Comparison of ENCODE assay signal across 8 cellular contexts in genomic region chr6:150813319-150813992, GRCh38. TPM values are rescaled to one million over a fixed set of nuclear protein-coding genes. Genes with fewer than 3 reads are reported as not detected.
A peak's percentile ranks its signal among the peaks of the same experiment; 100 is the strongest.
DNase-seq lines count a peak whose midpoint lies in the region; ATAC-seq and TF ChIP-seq lines count a peak whose summit lies in the region.

No MANE protein-coding gene starts in this region.

- H3K14ac ChIP-seq in neuronal stem cell (ENCODE audit: low read length) = no peak overlapping the region

- H2AFZ ChIP-seq in neuronal stem cell (ENCODE audit: low read length) = no peak overlapping the region

- no peaks in the 10 kb centered on the region for H3K9me3 Mint-ChIP-seq in brain

- H3K27ac Mint-ChIP-seq in brain = peak overlapping the region; percentile 2 to 92 (median 72)

- H3K27me3 ChIP-seq in neuronal stem cell (ENCODE audit: control insufficient read depth in 3 of 3, insufficient read depth in 3 of 3, low read depth in 1 of 3, low read length in 3 of 3) = no peaks in the 10 kb centered on the region

- peaks cover 49% of the 10 kb centered on the region for H3K36me3 Mint-ChIP-seq in brain

- H3K4me2 ChIP-seq in neuronal stem cell (ENCODE audit: insufficient read depth, low read length, poor library complexity, severe bottlenecking) = no peak overlapping the region

- no peaks in the 10 kb centered on the region for H3K27me3 Mint-ChIP-seq in brain

- no peak overlapping the region for H3K4me3 ChIP-seq in neuronal stem cell (ENCODE audit: low read length in 2 of 2)

- ATAC-seq in GM21360 (IDR thresholded peaks at IDR 0.05; ENCODE audit: unreplicated experiment) = peak; percentile 49

- no peaks in the 10 kb centered on the region for H3K4me1 ChIP-seq in neuronal stem cell (ENCODE audit: control insufficient read depth in 2 of 2, insufficient read depth in 1 of 2, low read depth in 1 of 2, low read length in 2 of 2)

- H3K4me1 Mint-ChIP-seq in brain = peaks cover 45% of the 10 kb centered on the region

- TF ChIP-seq CTCF in brain (conservative IDR thresholded peaks at IDR 0.05) = no peak

- H3K9me3 ChIP-seq in neuronal stem cell (replicated peaks in 1 of 2; ENCODE audit: control insufficient read depth in 2 of 2, insufficient read depth in 1 of 2, low read depth in 1 of 2, low read length in 2 of 2) = peaks cover 4 to 8% of the 10 kb centered on the region in 2 donors

- H3K18ac ChIP-seq in neuronal stem cell (ENCODE audit: low read length) = no peak overlapping the region

- no peak overlapping the region for H4K8ac ChIP-seq in neuronal stem cell (ENCODE audit: low read depth, low read length)

- H3K4ac ChIP-seq in neuronal stem cell (ENCODE audit: low read length) = no peak overlapping the region

- DNase-seq in Daoy (ENCODE audit: low read depth) (peak; percentile 75), HT-29 (ENCODE audit: low spot score) (peak; percentile 41), occipital lobe (lab: John Stamatoyannopoulos, UW) (peak; percentile 14), neuronal stem cell (ENCODE audit: low spot score) (no peak), cerebellar nuclear complex (lab: John Stamatoyannopoulos, UW) (no peak)
- DNase-seq in central memory CD4-positive, alpha-beta T cell = no peak

- no peak overlapping the region for H3K4me3 Mint-ChIP-seq in brain

- no peak overlapping the region for H4K91ac ChIP-seq in neuronal stem cell (ENCODE audit: low read depth, low read length, poor library complexity)

- no peak overlapping the region for H2BK5ac ChIP-seq in neuronal stem cell (ENCODE audit: low read length)

- no peak overlapping the region for H2BK15ac ChIP-seq in neuronal stem cell (ENCODE audit: low read length)

- H3K79me1 ChIP-seq in neuronal stem cell (ENCODE audit: low read depth, low read length) = no peaks in the 10 kb centered on the region

- no peak overlapping the region for H3K27ac ChIP-seq in neuronal stem cell (replicated peaks; ENCODE audit: low read length)

- no peak overlapping the region for H2BK12ac ChIP-seq in neuronal stem cell (ENCODE audit: low read length)

- peaks cover 26 to 80% of the 10 kb centered on the region in 2 donors for H3K36me3 ChIP-seq in neuronal stem cell (replicated peaks in 1 of 2; ENCODE audit: control insufficient read depth in 2 of 2, insufficient read depth in 2 of 2, low read length in 2 of 2)

- no peak overlapping the region for H2AK5ac ChIP-seq in neuronal stem cell (ENCODE audit: low read depth, low read length)

- no peak overlapping the region for H2BK120ac ChIP-seq in neuronal stem cell (ENCODE audit: low read depth, low read length)

- H3K23ac ChIP-seq in neuronal stem cell (ENCODE audit: low read depth, low read length, poor library complexity) = no peak overlapping the region

- no peak overlapping the region for H3K9ac ChIP-seq in neuronal stem cell (ENCODE audit: low read depth, low read length, poor library complexity)

- no CpG with 5 or more reads among the region's 9 CpGs for WGBS in neuronal stem cell (ENCODE audit: extremely low coverage in 2 of 2, insufficient read length in 2 of 2, insufficient replicate concordance in 1 of 2), 2 donors

RNA-seq across cellular contexts. Expression of gene MTHFD1L, which starts 52.0 kb away (rescaled TPM):
- 17.8 and 21.6 TPM in 2 replicates for total RNA-seq in Daoy (2014; rRNA removed; shearing (Covaris generic))
- total RNA-seq in HT-29 (2014; rRNA removed; shearing (Covaris generic)) = 14.7 and 16.4 TPM in 2 replicates
- 17.4 TPM for polyA plus RNA-seq in brain (ENCODE audit: insufficient read depth, low read depth, low replicate concordance)
- total RNA-seq in occipital lobe = 18.4 TPM
- polyA plus RNA-seq in neuronal stem cell (2013, experiment 1 of 2) = 18.4 TPM
- polyA plus RNA-seq in neuronal stem cell (2013, experiment 2 of 2) = 17.5 TPM

Comparison
In these comparisons a context has a peak if more than half of its experiments do, and no peak if none do; other contexts are left out.
1. DNase-seq: peak in Daoy (single experiment), HT-29 (single experiment) and occipital lobe (single experiment); none in neuronal stem cell (single experiment), cerebellar nuclear complex (0 of 2) and central memory CD4-positive, alpha-beta T cell (single experiment).